In the genomic region with DNA sequence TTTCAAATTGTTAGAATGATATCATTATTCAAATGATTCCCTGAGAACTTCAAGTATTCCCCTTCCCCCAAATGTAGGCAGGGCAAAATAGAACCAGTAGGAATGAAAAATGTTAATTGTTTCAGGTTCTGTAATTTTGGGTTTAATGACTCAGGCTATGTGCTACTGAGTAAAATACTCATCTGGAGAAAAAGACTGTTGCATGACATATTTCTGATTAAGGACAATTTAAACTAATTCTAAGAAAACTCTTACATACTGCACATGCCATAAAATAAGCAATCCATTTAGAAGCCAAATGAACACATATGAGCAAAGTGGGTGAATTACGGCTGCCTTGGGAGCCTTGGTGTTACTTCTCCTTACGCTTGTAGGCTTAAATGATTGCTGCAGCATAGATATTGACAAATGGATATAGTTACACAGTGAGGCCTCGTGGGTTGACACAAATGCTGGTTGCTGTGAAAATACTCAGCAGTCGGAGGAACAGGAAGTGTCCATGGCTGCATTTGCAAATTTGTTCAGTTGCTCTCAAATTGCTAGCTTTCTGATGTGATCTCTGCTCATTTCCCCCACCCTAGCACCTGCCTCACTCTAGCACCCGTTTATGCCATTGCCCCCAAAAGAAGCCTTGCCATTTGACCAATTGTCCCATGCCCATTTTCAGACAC, we compare ENCODE assay signal across 9 cellular contexts.
DNase-seq lines count a peak whose midpoint lies in the region; ATAC-seq, FAIRE-seq and TF ChIP-seq lines count a peak whose summit lies in the region.
"Had no signal": no experiment of that assay in that cellular context is flagged by ENCODE, and none has a peak within 500 bp of the region (broad histone marks: within the 10 kb centered on the region; RNA-seq: fewer than 3 reads in every experiment).

No MANE protein-coding gene starts in this region.

- no peak for TF ChIP-seq CTCF in H1 (IDR thresholded peaks at IDR 0.05; ENCODE audit: control extremely low read depth in 1 of 3, insufficient read depth in 1 of 3, low read depth in 1 of 3, low read length in 3 of 3)
- no peak for TF ChIP-seq CTCF in H9 (conservative IDR thresholded peaks at IDR 0.05)
- no peak for TF ChIP-seq CTCF in PC-3 (conservative IDR thresholded peaks at IDR 0.05; ENCODE audit: low read depth, low read length)

- H3K4me3 Mint-ChIP-seq in H9, result no peak overlapping the region

- H2AK5ac ChIP-seq in H1 (ENCODE audit: low read depth, low read length) (no peak overlapping the region), H9 (ENCODE audit: insufficient read length, low read length) (no peak overlapping the region)

- no peak overlapping the region for H2BK15ac ChIP-seq in H1 (ENCODE audit: low read length)
- H2BK15ac ChIP-seq in H9 (ENCODE audit: low read depth, low read length), result no peak overlapping the region

- POLR2A ChIA-PET in H1 (lab: Charles Lee; ENCODE audit: partially characterized antibody) (no interaction called here), PC-3 (lab: Charles Lee; ENCODE audit: unreplicated experiment) (no interaction called here)

- DNase-seq in DMS53 treated with DMSO at 0.1 percent for 48 hours (lab: John Stamatoyannopoulos, UW; ENCODE audit: unreplicated experiment) (peak; percentile 76), NCI-H146 (lab: John Stamatoyannopoulos, UW) (peak; percentile 90), H1 (ENCODE audit: low read depth in 1 of 2, low spot score in 2 of 2) (no peak), kidney tubule cell (ENCODE audit: low spot score) (no peak), H9 (no peak), cerebellar cortex (ENCODE audit: low spot score) (no peak), PC-3 (no peak)
- DNase-seq: NCI-H1105 treated with DMSO at 0.1 percent for 48 hours had no signal

- H2BK12ac ChIP-seq in H1 (ENCODE audit: low read depth, low read length) (no peak overlapping the region), H9 (ENCODE audit: insufficient read length, low read depth, low read length) (no peak overlapping the region)

- no peaks in the 10 kb centered on the region for H3K9me3 Mint-ChIP-seq in H9

- H3K4me2 ChIP-seq in H1 (ENCODE audit: insufficient read depth in 1 of 2, low read depth in 2 of 2, low read length in 2 of 2) (no peak overlapping the region), H9 (ENCODE audit: insufficient read depth, insufficient read length, low read length) (no peak overlapping the region), PC-3 (ENCODE audit: low read length) (no peak overlapping the region)

- H4K5ac ChIP-seq in H1 (ENCODE audit: insufficient read length, low read depth, low read length) (no peak overlapping the region), H9 (ENCODE audit: insufficient read length, low read depth, low read length) (no peak overlapping the region)

- no peak overlapping the region for H2BK5ac ChIP-seq in H1 (ENCODE audit: low read depth, low read length)
- H2BK5ac ChIP-seq in H9 (ENCODE audit: insufficient read length, low read length), result no peak overlapping the region

- H3K27ac ChIP-seq in H1 (ENCODE audit: low read depth, low read length) (no peak overlapping the region), H9 (ENCODE audit: insufficient read length, low read depth, low read length) (no peak overlapping the region), PC-3 (ENCODE audit: low read length) (no peak overlapping the region)

- ATAC-seq in GM21447 (IDR thresholded peaks at IDR 0.05; ENCODE audit: unreplicated experiment), result peak; percentile 24
- no peak for ATAC-seq in PC-3

- H3K18ac ChIP-seq in H1 (ENCODE audit: extremely low read depth, low read length) (no peak overlapping the region), H9 (ENCODE audit: insufficient read length, low read depth, low read length) (no peak overlapping the region)

- H3K79me1 ChIP-seq in H1 (ENCODE audit: low read depth, low read length), result no peaks in the 10 kb centered on the region
- H3K79me1 ChIP-seq in H9 (ENCODE audit: insufficient read depth, low read depth, low read length, poor library complexity, severe bottlenecking), result no peaks in the 10 kb centered on the region

- H3K27me3 ChIP-seq in H1 (replicated peaks in 1 of 4; ENCODE audit: control insufficient read depth in 3 of 4, extremely low read depth in 1 of 4, insufficient read depth in 3 of 4, low read length in 3 of 4), result no peaks in the 10 kb centered on the region
- H3K27me3 ChIP-seq in H9 (ENCODE audit: insufficient read depth, low read length), result no peaks in the 10 kb centered on the region
- no peaks in the 10 kb centered on the region for H3K27me3 ChIP-seq in PC-3 (ENCODE audit: low read length)

- H3K27ac Mint-ChIP-seq in H9, result no peak overlapping the region

- TF ChIP-seq POLR2A in H1 (IDR thresholded peaks at IDR 0.05; ENCODE audit: control extremely low read depth in 1 of 2, low read depth in 2 of 2, low read length in 2 of 2), result no peak

- no peak overlapping the region for H2BK20ac ChIP-seq in H1 (ENCODE audit: low read length)
- no peak overlapping the region for H2BK20ac ChIP-seq in H9 (ENCODE audit: low read depth, low read length, poor library complexity, severe bottlenecking)

- H4K91ac ChIP-seq in H1 (replicated peaks; ENCODE audit: insufficient read length, low read length) (no peak overlapping the region), H9 (ENCODE audit: insufficient read length, low read depth, low read length) (no peak overlapping the region)

- H2AFZ ChIP-seq in H1 (ENCODE audit: low read length) (0 out of 2 replicates have a peak overlapping the region, but pooled peaks have one; percentile 41), H9 (ENCODE audit: low read length) (no peak overlapping the region), PC-3 (ENCODE audit: low read length) (no peak overlapping the region)

- H3K4ac ChIP-seq in H1 (replicated peaks; ENCODE audit: insufficient read length, low read depth, low read length), result no peak overlapping the region
- H3K4ac ChIP-seq in H9 (ENCODE audit: low read depth, low read length), result no peak overlapping the region

- no peaks in the 10 kb centered on the region for H3K36me3 Mint-ChIP-seq in H9 (ENCODE audit: insufficient read depth in 1 of 3, low read depth in 3 of 3)

- H3K4me1 ChIP-seq in H1 (replicated peaks in 1 of 4; ENCODE audit: control insufficient read depth in 3 of 4, insufficient read depth in 4 of 4, low read length in 3 of 4), result no peaks in the 10 kb centered on the region
- H3K4me1 ChIP-seq in H9 (ENCODE audit: insufficient read depth, low read length), result no peaks in the 10 kb centered on the region
- H3K4me1 ChIP-seq in PC-3 (ENCODE audit: insufficient read depth, low read length), result no peaks in the 10 kb centered on the region

- WGBS in H1 (ENCODE audit: extremely low coverage in 1 of 2, insufficient coverage in 1 of 2, insufficient read length in 1 of 2, insufficient replicate concordance in 2 of 2, low coverage in 1 of 2, low lambda C conversion rate in 2 of 2, missing lambda C conversion rate in 1 of 2), 2 experiments, result 94% methylated on average over 5 of the region's 5 CpGs; no CpG with 5 or more reads in 1 of the 2 experiments
- no CpG with 5 or more reads among the region's 5 CpGs for WGBS in H9 (ENCODE audit: extremely low coverage, insufficient read length, low lambda C conversion rate)

- no peak overlapping the region for H3T11ph ChIP-seq in H9 (ENCODE audit: low read length)

- no peak for FAIRE-seq in H1 (lab: Jason Lieb, UNC)

- no TSS peak for BruUV-seq in PC-3 (replicated peaks; lab: Mats Ljungman, UMichigan)

- CTCF ChIA-PET in H1 (lab: Charles Lee; ENCODE audit: partially characterized antibody) (interaction anchor here (1.4 kb wide), 1 partner anchor 130 kb away, joined by 4 read pairs; no protein-coding TSS in a partner anchor), PC-3 (lab: Charles Lee) (no interaction called here)

- H3F3A ChIP-seq in PC-3 (ENCODE audit: low read length, unreplicated experiment), result no peaks in the 10 kb centered on the region

- intact Hi-C loops in PC-3 (cut with micrococcal nuclease), result no loop called here

- TF ChIP-seq EP300 in H1 (IDR thresholded peaks at IDR 0.05; ENCODE audit: borderline replicate concordance in 1 of 2, low read depth in 2 of 2, low read length in 2 of 2), result no peak

- H3K9me3 ChIP-seq in H1 (ENCODE audit: insufficient read depth in 2 of 2, low read depth in 1 of 2, low read length in 1 of 2) (no peaks in the 10 kb centered on the region), H9 (ENCODE audit: control insufficient read depth, low read depth, low read length) (no peaks in the 10 kb centered on the region), PC-3 (ENCODE audit: low read length) (no peaks in the 10 kb centered on the region)

- H3K23me2 ChIP-seq in H1 (ENCODE audit: low read depth, low read length), result no peaks in the 10 kb centered on the region
- H3K23me2 ChIP-seq in H9 (ENCODE audit: insufficient read length, low read depth, low read length, poor library complexity, severe bottlenecking), result no peaks in the 10 kb centered on the region

- H3K4me3 ChIP-seq in H1 (ENCODE audit: extremely low read depth in 1 of 4, insufficient read depth in 2 of 4, low read depth in 3 of 4, low read length in 4 of 4) (no peak overlapping the region), PC-3 (ENCODE audit: low read length) (no peak overlapping the region)

- H3K36me3 ChIP-seq in H1 (ENCODE audit: control insufficient read depth in 2 of 4, insufficient read depth in 4 of 4, low read length in 3 of 4), result no peaks in the 10 kb centered on the region
- H3K36me3 ChIP-seq in PC-3 (ENCODE audit: low read depth, low read length), result no peaks in the 10 kb centered on the region

- TF ChIP-seq RAD21 in H1 (IDR thresholded peaks at IDR 0.05 in 1 of 2, conservative IDR thresholded peaks at IDR 0.05 in 1 of 2; ENCODE audit: low read depth in 2 of 2, low read length in 2 of 2), result no peak

- H3K4me1 Mint-ChIP-seq in H9, result no peaks in the 10 kb centered on the region

- H3K27me3 Mint-ChIP-seq in H9 (ENCODE audit: low read depth), result no peaks in the 10 kb centered on the region

- no peak overlapping the region for H3K23ac ChIP-seq in H1 (ENCODE audit: insufficient read length)
- H3K23ac ChIP-seq in H9 (ENCODE audit: insufficient read length, low read depth, low read length), result no peak overlapping the region

- no peak overlapping the region for H3K56ac ChIP-seq in H1 (replicated peaks; ENCODE audit: insufficient read length, low read depth, low read length)
- no peak overlapping the region for H3K56ac ChIP-seq in H9 (ENCODE audit: insufficient read length, low read depth, low read length)

- H3K9me2 ChIP-seq in PC-3 (replicated peaks; ENCODE audit: low read length), result no peaks in the 10 kb centered on the region

- no peak overlapping the region for H3K9ac ChIP-seq in H1 (replicated peaks in 1 of 4; ENCODE audit: extremely low read depth in 1 of 4, low read depth in 3 of 4, low read length in 3 of 4)
- H3K9ac ChIP-seq in H9 (ENCODE audit: extremely low read depth, insufficient read length, low read length), result no peak overlapping the region
- no peak overlapping the region for H3K9ac ChIP-seq in PC-3 (ENCODE audit: low read length)

- H4K20me1 ChIP-seq in H1 (replicated peaks in 1 of 2; ENCODE audit: control insufficient read depth in 1 of 2, insufficient read depth in 2 of 2, low read length in 2 of 2) (no peaks in the 10 kb centered on the region), H9 (ENCODE audit: control insufficient read depth, insufficient read depth, insufficient read length) (no peaks in the 10 kb centered on the region), PC-3 (ENCODE audit: low read length) (no peaks in the 10 kb centered on the region)

- H4K8ac ChIP-seq in H1 (ENCODE audit: extremely low read depth, insufficient read depth, low read length) (no peak overlapping the region), H9 (replicated peaks; ENCODE audit: insufficient read length, low read depth, low read length) (no peak overlapping the region)

- H3K14ac ChIP-seq in H1 (ENCODE audit: insufficient read length) (no peak overlapping the region), H9 (ENCODE audit: insufficient read depth, low read length) (no peak overlapping the region)

- no peak overlapping the region for H2BK120ac ChIP-seq in H1 (replicated peaks; ENCODE audit: low read depth, low read length)
- H2BK120ac ChIP-seq in H9 (ENCODE audit: low read depth, low read length, poor library complexity, severe bottlenecking), result no peak overlapping the region

- no peaks in the 10 kb centered on the region for H3K79me2 ChIP-seq in H1 (ENCODE audit: control insufficient read depth in 1 of 2, insufficient read depth in 2 of 2, low read length in 2 of 2)
- no peaks in the 10 kb centered on the region for H3K79me2 ChIP-seq in H9 (ENCODE audit: insufficient read depth, low read length)
- H3K79me2 ChIP-seq in PC-3 (ENCODE audit: low read length), result no peaks in the 10 kb centered on the region

Comparison
In these comparisons a context has a peak if more than half of its experiments do, and no peak if none do; other contexts are left out.
1. DNase-seq: peak in DMS53 treated with DMSO at 0.1 percent for 48 hours (single experiment) and NCI-H146 (single experiment); none in H1 (0 of 2), kidney tubule cell (single experiment), H9 (single experiment), cerebellar cortex (single experiment) and PC-3 (single experiment).